In genomic region chr1:5637171-5637570, GRCh38 we compare ENCODE assay signal across 9 cellular contexts.
DNase-seq lines count a peak whose midpoint lies in the region; ATAC-seq and TF ChIP-seq lines count a peak whose summit lies in the region.
"Had no signal": no experiment of that assay in that cellular context is flagged by ENCODE, and none has a peak within 500 bp of the region (broad histone marks: within the 10 kb centered on the region; RNA-seq: fewer than 3 reads in every experiment).

No MANE protein-coding gene starts in this region.

- no peaks in the 10 kb centered on the region for H3K4me1 ChIP-seq in gastroesophageal sphincter

- WGBS in gastroesophageal sphincter (ENCODE audit: low coverage in 1 of 2), 2 donors = 50 to 75% methylated on average over 2 of the region's 2 CpGs

- H3K36me3 ChIP-seq in gastroesophageal sphincter = no peaks in the 10 kb centered on the region

- H3K27ac ChIP-seq in gastroesophageal sphincter = no peak overlapping the region

- TF ChIP-seq EP300 in gastroesophageal sphincter (IDR thresholded peaks at IDR 0.05) = no peak

- ATAC-seq in gastroesophageal sphincter (no peak), GM21737 (IDR thresholded peaks at IDR 0.05; ENCODE audit: unreplicated experiment) (no peak)

- DNase-seq in COR-L47 (lab: John Stamatoyannopoulos, UW) (peak; percentile 12), GM20000 (ENCODE audit: low spot score) (no peak), T follicular helper cell (ENCODE audit: low read depth) (peak; percentile 13), globus pallidus (ENCODE audit: low spot score) (peak; percentile 27), H4 (ENCODE audit: low spot score) (no peak), NCI-H2081 (lab: John Stamatoyannopoulos, UW) (no peak)
- DNase-seq: mesendoderm had no signal

- TF ChIP-seq POLR2A in gastroesophageal sphincter (IDR thresholded peaks at IDR 0.05) = no peak

- no peaks in the 10 kb centered on the region for H3K9me3 ChIP-seq in gastroesophageal sphincter

- peak; percentile 18 for TF ChIP-seq CTCF in GM20000 (IDR thresholded peaks at IDR 0.05; ENCODE audit: extremely low read depth, missing control alignments)
- TF ChIP-seq CTCF in gastroesophageal sphincter (IDR thresholded peaks at IDR 0.05) = peak in 2 of 4 experiments; percentile 28

- peaks cover 76% of the 10 kb centered on the region for H3K27me3 ChIP-seq in gastroesophageal sphincter

- no peak overlapping the region for H3K4me3 ChIP-seq in gastroesophageal sphincter

Comparison
In these comparisons a context has a peak if more than half of its experiments do, and no peak if none do; other contexts are left out.
1. DNase-seq: peak in COR-L47 (single experiment), T follicular helper cell (single experiment) and globus pallidus (single experiment); none in GM20000 (single experiment), H4 (single experiment) and NCI-H2081 (0 of 2).